ENCODE assay signal across 18 cellular contexts in genomic region chr3:172213765-172214358, GRCh38.
DNase-seq lines count a peak whose midpoint lies in the region; ATAC-seq and TF ChIP-seq lines count a peak whose summit lies in the region.
"Had no signal": no experiment of that assay in that cellular context is flagged by ENCODE, and none has a peak within 500 bp of the region (broad histone marks: within the 10 kb centered on the region; RNA-seq: fewer than 3 reads in every experiment).

No MANE protein-coding gene starts in this region.

- no peaks in the 10 kb centered on the region for H3K27me3 Mint-ChIP-seq in activated T-helper 17 cell treated with anti-CD3 and anti-CD28 coated beads, Interleukin-2, amount 50 U/mL, for 72 hours
- H3K27me3 Mint-ChIP-seq: activated CD4-positive, alpha-beta memory T cell treated with anti-CD3 and anti-CD28 coated beads, Interleukin-2, amount 10 ng/mL, durations not matched to agents 7 days and 5 days had no signal

- no peak overlapping the region for H3K4me3 ChIP-seq in adrenal gland
- no peak overlapping the region for H3K4me3 ChIP-seq in A673 (ENCODE audit: low read depth, low read length, poor library complexity, severe bottlenecking)
- H3K4me3 ChIP-seq: lower lobe of right lung, transverse colon had no signal

- H3K36me3 Mint-ChIP-seq in activated T-helper 17 cell treated with anti-CD3 and anti-CD28 coated beads, Interleukin-2, amount 50 U/mL, for 72 hours (ENCODE audit: low read depth): peaks cover 7% of the 10 kb centered on the region

- H3K36me3 ChIP-seq in adrenal gland (replicated peaks in 1 of 2) (no peaks in the 10 kb centered on the region), A673 (ENCODE audit: insufficient read depth, low read length, poor library complexity, severe bottlenecking) (peaks cover 3% of the 10 kb centered on the region)
- H3K36me3 ChIP-seq: lower lobe of right lung, transverse colon had no signal

- TF ChIP-seq CTCF in adrenal gland (IDR thresholded peaks at IDR 0.05) (no peak), A673 (conservative IDR thresholded peaks at IDR 0.05; ENCODE audit: low read depth, low read length) (no peak)

- ATAC-seq in activated T-helper 17 cell treated with anti-CD3 and anti-CD28 coated beads, Interleukin-2, amount 50 U/mL, for 72 hours (replicated peaks): no peak

- WGBS in adrenal gland, 4 donors: 80 to 89% (median 86%) methylated on average over 3 to 4 of the region's 4 CpGs

- CTCF ChIA-PET in A673 (lab: Charles Lee): no interaction called here

- peak overlapping the region; percentile 21 for H3K27ac Mint-ChIP-seq in activated T-helper 17 cell treated with anti-CD3 and anti-CD28 coated beads, Interleukin-2, amount 50 U/mL, for 72 hours
- H3K27ac Mint-ChIP-seq: activated CD4-positive, alpha-beta memory T cell treated with anti-CD3 and anti-CD28 coated beads, Interleukin-2, amount 10 ng/mL, durations not matched to agents 7 days and 5 days; T-helper 1 cell treated with Interleukin-12 subunit alpha and Interleukin-12 subunit beta and Interleukin-4 antibody, amounts not matched to agents 30 μg/mL and 1 μg/mL, for 36 hours had no signal

- H3K27ac ChIP-seq in adrenal gland (no peak overlapping the region), A673 (ENCODE audit: low read depth, low read length, poor library complexity, severe bottlenecking) (no peak overlapping the region)
- H3K27ac ChIP-seq: 22Rv1, epithelial cell of prostate, lower lobe of right lung had no signal

- H3K4me1 ChIP-seq in adrenal gland (replicated peaks in 1 of 2) (peaks cover 27 to 43% of the 10 kb centered on the region in 2 donors), A673 (ENCODE audit: insufficient read depth, low read length, poor library complexity, severe bottlenecking) (peaks cover 8% of the 10 kb centered on the region)

- H3K9me3 ChIP-seq in adrenal gland (replicated peaks in 1 of 3): no peaks in the 10 kb centered on the region
- H3K9me3 ChIP-seq in A673 (ENCODE audit: low read depth, low read length, poor library complexity, severe bottlenecking): no peaks in the 10 kb centered on the region
- H3K9me3 ChIP-seq: lower lobe of right lung, transverse colon had no signal

- no peaks in the 10 kb centered on the region for H3K27me3 ChIP-seq in adrenal gland
- H3K27me3 ChIP-seq in A673 (replicated peaks; ENCODE audit: insufficient read depth, low read depth, low read length, poor library complexity): no peaks in the 10 kb centered on the region
- H3K27me3 ChIP-seq: transverse colon had no signal

- H3K9me3 Mint-ChIP-seq in activated T-helper 17 cell treated with anti-CD3 and anti-CD28 coated beads, Interleukin-2, amount 50 U/mL, for 72 hours: no peaks in the 10 kb centered on the region
- H3K9me3 Mint-ChIP-seq: activated CD4-positive, alpha-beta memory T cell treated with anti-CD3 and anti-CD28 coated beads, Interleukin-2, amount 10 ng/mL, durations not matched to agents 7 days and 5 days; T-helper 1 cell treated with Interleukin-12 subunit alpha and Interleukin-12 subunit beta and Interleukin-4 antibody, amounts not matched to agents 30 μg/mL and 1 μg/mL, for 36 hours had no signal

- H3K4me3 Mint-ChIP-seq in activated T-helper 17 cell treated with anti-CD3 and anti-CD28 coated beads, Interleukin-2, amount 50 U/mL, for 72 hours: no peak overlapping the region
- H3K4me3 Mint-ChIP-seq: activated CD4-positive, alpha-beta memory T cell treated with anti-CD3 and anti-CD28 coated beads, Interleukin-2, amount 10 ng/mL, durations not matched to agents 7 days and 5 days; T-helper 1 cell treated with Interleukin-12 subunit alpha and Interleukin-12 subunit beta and Interleukin-4 antibody, amounts not matched to agents 30 μg/mL and 1 μg/mL, for 36 hours had no signal

- BruUV-seq in A673 (replicated peaks; lab: Mats Ljungman, UMichigan): no TSS peak

- peak; percentile 20 for DNase-seq in NCI-H2227 treated with DMSO at 0.1 percent for 48 hours (lab: John Stamatoyannopoulos, UW)
- no peak for DNase-seq in NCI-H2227 (lab: John Stamatoyannopoulos, UW; ENCODE audit: unreplicated experiment)
- DNase-seq in NCI-H2081 (lab: John Stamatoyannopoulos, UW): peak; percentile 55 to 96
- DNase-seq in renal cortical epithelial cell (ENCODE audit: low read depth): peak; percentile 80
- DNase-seq in activated CD8-positive, alpha-beta memory T cell treated with anti-CD3 and anti-CD28 coated beads for 24 hours: no peak
- DNase-seq in adrenal gland: no peak
- no peak for DNase-seq in A673 (ENCODE audit: low spot score)
- DNase-seq: activated CD4-positive, alpha-beta memory T cell treated with anti-CD3 and anti-CD28 coated beads, Interleukin-2, amount 10 ng/mL, durations not matched to agents 7 days and 5 days; activated naive CD4-positive, alpha-beta T cell treated with Interleukin-2 at 50 U/mL for 16 hours; central memory CD4-positive, alpha-beta T cell; lower lobe of right lung; NCI-H146; occipital lobe; transverse colon had no signal

- peaks cover 14% of the 10 kb centered on the region for H3K4me1 Mint-ChIP-seq in activated T-helper 17 cell treated with anti-CD3 and anti-CD28 coated beads, Interleukin-2, amount 50 U/mL, for 72 hours

- no peak for TF ChIP-seq POLR2A in adrenal gland (IDR thresholded peaks at IDR 0.05)

- intact Hi-C loops in adrenal gland (cut with DNase I): no loop called here
- intact Hi-C loops in A673 (cut with micrococcal nuclease; ENCODE audit: unreplicated experiment): no loop called here

- POLR2A ChIA-PET in A673 (lab: Charles Lee; ENCODE audit: low non-redundant PET): no interaction called here

Comparison
In these comparisons a context has a peak if more than half of its experiments do, and no peak if none do; other contexts are left out.
1. DNase-seq: peak in NCI-H2227 treated with DMSO at 0.1 percent for 48 hours (single experiment), NCI-H2081 (2 of 2) and renal cortical epithelial cell (single experiment); none in NCI-H2227 (single experiment), activated CD8-positive, alpha-beta memory T cell treated with anti-CD3 and anti-CD28 coated beads for 24 hours (single experiment), adrenal gland (0 of 7) and A673 (single experiment).